15 cellular contexts compared by ENCODE assay signal in the genomic region with DNA sequence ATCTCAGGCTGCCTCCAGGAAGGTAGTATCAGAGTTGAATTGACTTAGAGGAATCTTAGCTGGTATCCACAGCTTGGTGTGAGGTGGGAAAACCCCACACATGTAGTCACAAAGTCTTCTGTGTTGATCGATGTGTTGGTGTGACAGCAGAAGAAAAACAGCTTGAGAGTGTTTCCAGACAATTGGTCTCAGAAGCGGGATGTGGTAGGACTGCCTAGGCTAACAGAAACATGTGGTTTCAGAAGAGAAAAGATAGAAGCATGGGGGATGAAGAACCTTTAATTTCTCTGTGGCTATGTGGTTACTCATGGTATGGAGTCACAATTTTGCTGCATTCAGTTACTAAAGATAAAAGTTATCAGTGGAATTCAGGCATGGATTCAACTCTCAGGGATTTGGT.
DNase-seq lines count a peak whose midpoint lies in the region; ATAC-seq, FAIRE-seq and TF ChIP-seq lines count a peak whose summit lies in the region.
"Had no signal": no experiment of that assay in that cellular context is flagged by ENCODE, and none has a peak within 500 bp of the region (broad histone marks: within the 10 kb centered on the region; RNA-seq: fewer than 3 reads in every experiment).

No MANE protein-coding gene starts in this region.

- no peaks in the 10 kb centered on the region for H3K9me1 ChIP-seq in keratinocyte (ENCODE audit: control insufficient read depth, extremely low read depth, insufficient read depth, low read length)

- TF ChIP-seq CTCF in keratinocyte (optimal IDR thresholded peaks at IDR 0.05 in 1 of 3, IDR thresholded peaks at IDR 0.05 in 1 of 3, conservative IDR thresholded peaks at IDR 0.05 in 1 of 3; ENCODE audit: extremely low read depth in 1 of 3, insufficient read depth in 2 of 3, low read length in 3 of 3) = no peak

- H3K27ac ChIP-seq in keratinocyte (ENCODE audit: control insufficient read depth, insufficient read depth, low read length) = no peak overlapping the region
- H3K27ac ChIP-seq: C4-2B, coronary artery, testis had no signal

- peak; percentile 47 for DNase-seq in HK-2 (ENCODE audit: unreplicated experiment)
- DNase-seq in keratinocyte (ENCODE audit: low read depth, low spot score) = no peak
- no peak for DNase-seq in left lobe of liver (ENCODE audit: low spot score)
- DNase-seq in activated effector memory CD4-positive, alpha-beta T cell treated with anti-CD3 and anti-CD28 coated beads, Interleukin-2, amount 50 U/mL, for 16 hours = no peak
- no peak for DNase-seq in SKM-1 (lab: John Stamatoyannopoulos, UW; ENCODE audit: unreplicated experiment)
- DNase-seq: GDM1; NCI-H2171; stimulated activated CD4-positive, alpha-beta T cell treated with anti-CD3 and anti-CD28 coated beads, Interleukin-12 subunit alpha, Interleukin-12 subunit beta, amount 100 ng/mL, for 4 hours; testis had no signal

- H3K9me3 ChIP-seq in keratinocyte (ENCODE audit: control insufficient read depth, low read depth, low read length) = no peaks in the 10 kb centered on the region
- H3K9me3 ChIP-seq: testis had no signal

- ATAC-seq in GM19025 (IDR thresholded peaks at IDR 0.05; ENCODE audit: low read depth, unreplicated experiment) = peak; percentile 29
- ATAC-seq in HG02938 (IDR thresholded peaks at IDR 0.05; ENCODE audit: unreplicated experiment) = peak; percentile 37
- no peak for ATAC-seq in left lobe of liver
- no peak for ATAC-seq in HG02759 (IDR thresholded peaks at IDR 0.05; ENCODE audit: unreplicated experiment)
- ATAC-seq: WTC11 had no signal

- dilution Hi-C loops in keratinocyte (cut with MboI; ENCODE audit: extremely low pct_ligation_motif_present, low sequenced_read_pairs) = no loop called here

- H3K4me1 ChIP-seq in keratinocyte (ENCODE audit: control insufficient read depth, extremely low read depth, insufficient read depth, low read length) = no peaks in the 10 kb centered on the region
- H3K4me1 ChIP-seq: testis had no signal

- peak overlapping the region; percentile 7 for H2AFZ ChIP-seq in keratinocyte (ENCODE audit: control insufficient read depth, low read length)

- no peaks in the 10 kb centered on the region for H3K79me2 ChIP-seq in keratinocyte (ENCODE audit: control insufficient read depth, insufficient read depth, low read length)

- H3K4me3 ChIP-seq in keratinocyte (ENCODE audit: control insufficient read depth in 2 of 3, extremely low read depth in 1 of 3, insufficient read depth in 2 of 3, low read depth in 1 of 3, low read length in 3 of 3) = no peak overlapping the region
- H3K4me3 ChIP-seq: coronary artery, testis had no signal

- FAIRE-seq in keratinocyte (lab: Jason Lieb, UNC) = no peak

- H3K4me2 ChIP-seq in keratinocyte (ENCODE audit: control insufficient read depth, extremely low read depth, insufficient read depth, low read depth, low read length) = no peak overlapping the region

- H3K27me3 ChIP-seq in keratinocyte (ENCODE audit: control insufficient read depth, extremely low read depth, insufficient read depth, low read length) = no peaks in the 10 kb centered on the region
- H3K27me3 ChIP-seq: testis had no signal

- H3K36me3 ChIP-seq in keratinocyte (ENCODE audit: control insufficient read depth in 2 of 2, extremely low read depth in 1 of 2, insufficient read depth in 2 of 2, low read length in 2 of 2) = no peaks in the 10 kb centered on the region

- no peaks in the 10 kb centered on the region for H4K20me1 ChIP-seq in keratinocyte (ENCODE audit: control insufficient read depth, extremely low read depth, insufficient read depth, low read length)

- H3K9ac ChIP-seq in keratinocyte (ENCODE audit: control insufficient read depth, extremely low read depth, insufficient read depth, low read length) = no peak overlapping the region

Comparison
In these comparisons a context has a peak if more than half of its experiments do, and no peak if none do; other contexts are left out.
1. ATAC-seq: peak in GM19025 (single experiment) and HG02938 (single experiment); none in left lobe of liver (single experiment) and HG02759 (single experiment).